ENCODE assay signal across 8 cellular contexts in genomic region chr17:68200689-68201424, GRCh38. TPM values are rescaled to one million over a fixed set of nuclear protein-coding genes. Genes with fewer than 3 reads are reported as not detected.
A peak's percentile ranks its signal among the peaks of the same experiment; 100 is the strongest.
DNase-seq lines count a peak whose midpoint lies in the region; ATAC-seq, FAIRE-seq and TF ChIP-seq lines count a peak whose summit lies in the region.

No MANE protein-coding gene starts in this region.

- intact Hi-C loops in endothelial cell of umbilical vein (cut with micrococcal nuclease), result loop anchor here (1.0 kb wide), 1 partner anchor 29 kb away; no protein-coding TSS in a partner anchor

- dilution Hi-C loops in endothelial cell of umbilical vein (cut with MboI; ENCODE audit: extremely low pct_ligation_motif_present, low sequenced_read_pairs), result no loop called here

- no TSS peak for BruUV-seq in endothelial cell of umbilical vein (replicated peaks; lab: Mats Ljungman, UMichigan)

- H3K4me3 ChIP-seq in endothelial cell of umbilical vein (replicated peaks in 1 of 3; ENCODE audit: insufficient read depth in 1 of 3, low read depth in 1 of 3, low read length in 3 of 3) (peak overlapping the region in 1 of 3 experiments; percentile 18), mucosa of rectum (ENCODE audit: low read length in 2 of 2) (peak overlapping the region; percentile 72 to 74)

- no peak overlapping the region for H3K9ac ChIP-seq in endothelial cell of umbilical vein (replicated peaks; ENCODE audit: extremely low read depth, insufficient read depth, low read length)
- H3K9ac ChIP-seq in mucosa of rectum (ENCODE audit: low read depth in 1 of 2, low read length in 2 of 2), result peak overlapping the region; percentile 32 to 39

- no peak for TF ChIP-seq POLR2A in endothelial cell of umbilical vein (IDR thresholded peaks at IDR 0.05; ENCODE audit: low read depth, low read length)

- peak overlapping the region; percentile 34 for H3K4me2 ChIP-seq in endothelial cell of umbilical vein (ENCODE audit: insufficient read depth, low read length)

- ATAC-seq in HG03469 (IDR thresholded peaks at IDR 0.05; ENCODE audit: unreplicated experiment), result no peak

- FAIRE-seq in endothelial cell of umbilical vein (lab: Jason Lieb, UNC), result peak; percentile 94

- H3K4me1 ChIP-seq in endothelial cell of umbilical vein (ENCODE audit: control insufficient read depth, extremely low read depth, insufficient read depth, low read length), result peaks cover 12% of the 10 kb centered on the region
- H3K4me1 ChIP-seq in mucosa of rectum (ENCODE audit: control insufficient read depth in 2 of 2, insufficient read depth in 2 of 2, low read length in 2 of 2), result peaks cover 23 to 43% of the 10 kb centered on the region in 2 donors

- no peaks in the 10 kb centered on the region for H3K79me2 ChIP-seq in endothelial cell of umbilical vein (ENCODE audit: control insufficient read depth, insufficient read depth, low read length)

- H3K27me3 ChIP-seq in endothelial cell of umbilical vein (ENCODE audit: control insufficient read depth in 2 of 2, insufficient read depth in 2 of 2, low read length in 2 of 2), result peaks cover 36 to 44% of the 10 kb centered on the region in 2 experiments
- peaks cover 30 to 37% of the 10 kb centered on the region in 2 donors for H3K27me3 ChIP-seq in mucosa of rectum (ENCODE audit: control insufficient read depth in 2 of 2, insufficient read depth in 2 of 2, low read length in 2 of 2)

- H3K36me3 ChIP-seq in endothelial cell of umbilical vein (ENCODE audit: control insufficient read depth in 2 of 2, extremely low read depth in 1 of 2, insufficient read depth in 2 of 2, low read length in 2 of 2) (no peaks in the 10 kb centered on the region), mucosa of rectum (ENCODE audit: control insufficient read depth in 2 of 2, insufficient read depth in 2 of 2, low read length in 2 of 2) (no peaks in the 10 kb centered on the region)

- no peaks in the 10 kb centered on the region for H4K20me1 ChIP-seq in endothelial cell of umbilical vein (replicated peaks; ENCODE audit: control insufficient read depth, extremely low read depth, insufficient read depth, low read length)

- peak; percentile 92 to 94 for TF ChIP-seq CTCF in endothelial cell of umbilical vein (IDR thresholded peaks at IDR 0.05; ENCODE audit: extremely low read depth in 1 of 2, insufficient read depth in 1 of 2, low read depth in 1 of 2, low read length in 2 of 2)

- H3K9me1 ChIP-seq in endothelial cell of umbilical vein (replicated peaks; ENCODE audit: control insufficient read depth, extremely low read depth, insufficient read depth, low read length), result no peaks in the 10 kb centered on the region

- DNase-seq in GM03348 (ENCODE audit: low spot score) (peak; percentile 75), HS-27A (ENCODE audit: low read depth) (peak; percentile 17), NOMO-1 (lab: John Stamatoyannopoulos, UW; ENCODE audit: unreplicated experiment in 2 of 2) (peak; percentile 60 to 63), endothelial cell of umbilical vein (ENCODE audit: low read depth, low spot score) (peak; percentile 80)
- DNase-seq in activated CD8-positive, alpha-beta memory T cell treated with anti-CD3 and anti-CD28 coated beads, Interleukin-2, amount 50 U/mL, for 4 hours, result peak; percentile 79
- peak; percentile 33 to 72 (median 60) for DNase-seq in stimulated activated naive CD4-positive, alpha-beta T cell (lab: John Stamatoyannopoulos, UW)

- CTCF ChIA-PET in endothelial cell of umbilical vein (lab: Charles Lee), result interaction anchor here (0.6 to 3.4 kb wide), 28 partner anchors 12 to 372 kb away, joined by 3 to 29 read pairs (median 5); partner anchors contain the start of genes AMZ2 and WIPI1

- H3K27ac ChIP-seq in endothelial cell of umbilical vein (ENCODE audit: insufficient read depth, low read depth, low read length), result no peak overlapping the region
- H3K27ac ChIP-seq in mucosa of rectum (ENCODE audit: low read depth in 2 of 2, low read length in 2 of 2), result no peak overlapping the region

- POLR2A ChIA-PET in endothelial cell of umbilical vein (lab: Charles Lee), result no interaction called here

- H2AFZ ChIP-seq in endothelial cell of umbilical vein (ENCODE audit: low read depth, low read length), result peak overlapping the region; percentile 66

- H3K9me3 ChIP-seq in endothelial cell of umbilical vein (replicated peaks; ENCODE audit: control insufficient read depth, insufficient read depth, low read length) (no peaks in the 10 kb centered on the region), mucosa of rectum (ENCODE audit: control insufficient read depth in 2 of 2, low read length in 2 of 2) (no peaks in the 10 kb centered on the region)

TF ChIP-seq in endothelial cell of umbilical vein, 7 proteins besides CTCF, POLR2A, EP300 and RAD21:
- TF ChIP-seq FOS (IDR thresholded peaks at IDR 0.05; ENCODE audit: borderline replicate concordance, insufficient read depth, low read length) (no peak), JUN (IDR thresholded peaks at IDR 0.05; ENCODE audit: borderline replicate concordance, insufficient read depth, insufficient read length, low read depth) (no peak), POLR2AphosphoS5 (IDR thresholded peaks at IDR 0.05; ENCODE audit: insufficient read depth, low read depth, low read length) (no peak), GATA2 (IDR thresholded peaks at IDR 0.05; ENCODE audit: insufficient read depth, insufficient read length, low read depth, low read length) (no peak), MAX (IDR thresholded peaks at IDR 0.05; ENCODE audit: insufficient read depth, insufficient read length) (no peak), MYC (IDR thresholded peaks at IDR 0.05; ENCODE audit: low read depth, low read length) (no peak), EZH2 (IDR thresholded peaks at IDR 0.05; ENCODE audit: borderline replicate concordance, low read depth, low read length, severe bottlenecking) (no peak)

RNA-seq across cellular contexts. Expression of gene AMZ2, which starts 47.0 kb away (rescaled TPM):
- 53.7 and 57.3 TPM in 2 replicates for total RNA-seq in endothelial cell of umbilical vein
- 37.0 and 46.7 TPM in 2 replicates for polyA plus RNA-seq in endothelial cell of umbilical vein
- 51.2 and 52.4 TPM in 2 replicates for polyA plus RNA-seq in endothelial cell of umbilical vein (2011; cell fraction: cytosol; rRNA removed)
- polyA plus RNA-seq in endothelial cell of umbilical vein (2011; cell fraction: nucleus; rRNA removed), result 52.2 and 59.6 TPM in 2 replicates
- 78.2 and 107 TPM in 2 replicates for polyA plus RNA-seq in endothelial cell of umbilical vein (2012)
- 24.3 and 25.3 TPM in 2 replicates for polyA minus RNA-seq in endothelial cell of umbilical vein
- polyA minus RNA-seq in endothelial cell of umbilical vein (2011; cell fraction: cytosol; rRNA and poly(A)+ RNA removed), result 18.4 TPM
- 20.9 and 22.9 TPM in 2 replicates for polyA minus RNA-seq in endothelial cell of umbilical vein (2011; cell fraction: nucleus; rRNA and poly(A)+ RNA removed)

Comparison
In these comparisons a context has a peak if more than half of its experiments do, and no peak if none do; other contexts are left out.
1. DNase-seq: peak in every context shown above with its lines; median percentile 80 in endothelial cell of umbilical vein; 79 in activated CD8-positive, alpha-beta memory T cell treated with anti-CD3 and anti-CD28 coated beads, Interleukin-2, amount 50 U/mL, for 4 hours; 75 in GM03348; 62 in NOMO-1; 60 in stimulated activated naive CD4-positive, alpha-beta T cell; 17 in HS-27A.